In the genomic region with DNA sequence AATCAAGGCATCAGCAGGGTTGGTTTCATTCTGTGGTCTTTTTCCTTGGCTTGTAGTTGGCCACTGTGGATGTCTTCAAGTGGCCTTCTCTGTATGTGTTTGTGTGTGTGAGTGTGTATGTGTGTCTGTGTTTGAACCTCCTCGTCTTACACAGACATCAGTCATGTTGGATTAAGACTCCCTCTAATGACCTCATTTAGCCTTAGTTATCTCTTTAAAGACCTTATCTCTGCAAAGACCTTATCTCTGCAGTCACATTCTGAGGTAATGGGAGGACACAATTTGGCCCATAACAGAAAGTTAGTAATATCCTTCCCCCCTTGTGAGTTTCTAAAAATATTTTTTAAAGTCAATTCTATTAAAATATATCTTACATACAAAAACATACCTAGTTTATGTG, we compare ENCODE assay signal across 26 cellular contexts.
"Had no signal": no experiment of that assay in that cellular context is flagged by ENCODE, and none has a peak within 500 bp of the region (broad histone marks: within the 10 kb centered on the region; RNA-seq: fewer than 3 reads in every experiment).

No MANE protein-coding gene starts in this region.

- H3K27me3 ChIP-seq: left lung, ovary, right atrium auricular region, right lobe of liver, suprapubic skin, tibial artery, upper lobe of right lung had no signal

- ATAC-seq: left colon; left lung; mucosa of descending colon; naive thymus-derived CD4-positive, alpha-beta T cell; right lobe of liver; upper lobe of right lung had no signal

- H3K9me3 Mint-ChIP-seq: immature natural killer cell; natural killer cell treated with Interleukin-12 subunit alpha and Interleukin-12 subunit beta and Interleukin-15 and Interleukin-18, amount 100 ng/mL, for 72 hours; stimulated activated effector memory CD8-positive, alpha-beta T cell treated with anti-CD3 and anti-CD28 coated beads, Interleukin-12 subunit alpha, Interleukin-12 subunit beta, amount 100 ng/mL, for 72 hours; stimulated activated naive CD8-positive, alpha-beta T cell treated with anti-CD3 and anti-CD28 coated beads, Interleukin-15, Interleukin-2, amounts not matched to agents 100 ng/mL and 50 ng/mL, for 24 hours had no signal

- H3K4me3 ChIP-seq: left lung, lung, mucosa of descending colon, ovary, right atrium auricular region, right lobe of liver, smooth muscle cell, suprapubic skin, thoracic aorta, tibial artery, upper lobe of right lung had no signal

- FAIRE-seq: islet of Langerhans, kidney, urothelium cell line had no signal

- H3K27ac ChIP-seq: left lung, ovary, right atrium auricular region, right lobe of liver, suprapubic skin, thoracic aorta, tibial artery, upper lobe of right lung had no signal

- H3K36me3 Mint-ChIP-seq: immature natural killer cell; naive thymus-derived CD4-positive, alpha-beta T cell; natural killer cell treated with Interleukin-12 subunit alpha and Interleukin-12 subunit beta and Interleukin-15 and Interleukin-18, amount 100 ng/mL, for 72 hours; stimulated activated effector memory CD8-positive, alpha-beta T cell treated with anti-CD3 and anti-CD28 coated beads, Interleukin-12 subunit alpha, Interleukin-12 subunit beta, amount 100 ng/mL, for 72 hours had no signal

- H3K27me3 Mint-ChIP-seq: progenitor cell of endocrine pancreas had no signal

- DNase-seq: hippocampal formation; immature natural killer cell; kidney; left colon; left lung; midbrain; mucosa of descending colon; naive thymus-derived CD4-positive, alpha-beta T cell; ovary; right lobe of liver; stimulated activated CD4-positive, alpha-beta T cell treated with anti-CD3 and anti-CD28 coated beads, Interleukin-1b, Interleukin-23, amount 100 ng/mL, for 48 hours; stimulated activated CD4-positive, alpha-beta T cell treated with anti-CD3 and anti-CD28 coated beads, Interleukin-4, amount 100 ng/mL, for 1 hour; stimulated activated naive CD4-positive, alpha-beta T cell; tibial artery; upper lobe of right lung had no signal

- H3K36me3 ChIP-seq: left lung, ovary, right atrium auricular region, right lobe of liver, suprapubic skin, thoracic aorta, tibial artery, upper lobe of right lung had no signal

- H3K27ac Mint-ChIP-seq: immature natural killer cell; naive thymus-derived CD4-positive, alpha-beta T cell; natural killer cell treated with Interleukin-12 subunit alpha and Interleukin-12 subunit beta and Interleukin-15 and Interleukin-18, amount 100 ng/mL, for 72 hours; progenitor cell of endocrine pancreas; stimulated activated effector memory CD8-positive, alpha-beta T cell treated with anti-CD3 and anti-CD28 coated beads, Interleukin-12 subunit alpha, Interleukin-12 subunit beta, amount 100 ng/mL, for 72 hours; stimulated activated naive CD8-positive, alpha-beta T cell treated with anti-CD3 and anti-CD28 coated beads, Interleukin-15, Interleukin-2, amounts not matched to agents 100 ng/mL and 50 ng/mL, for 24 hours had no signal

- H3K4me3 Mint-ChIP-seq: immature natural killer cell; naive thymus-derived CD4-positive, alpha-beta T cell; natural killer cell treated with Interleukin-12 subunit alpha and Interleukin-12 subunit beta and Interleukin-15 and Interleukin-18, amount 100 ng/mL, for 72 hours; stimulated activated effector memory CD8-positive, alpha-beta T cell treated with anti-CD3 and anti-CD28 coated beads, Interleukin-12 subunit alpha, Interleukin-12 subunit beta, amount 100 ng/mL, for 72 hours; stimulated activated naive CD8-positive, alpha-beta T cell treated with anti-CD3 and anti-CD28 coated beads, Interleukin-15, Interleukin-2, amounts not matched to agents 100 ng/mL and 50 ng/mL, for 24 hours had no signal

- H3K4me1 Mint-ChIP-seq: stimulated activated effector memory CD8-positive, alpha-beta T cell treated with anti-CD3 and anti-CD28 coated beads, Interleukin-12 subunit alpha, Interleukin-12 subunit beta, amount 100 ng/mL, for 72 hours had no signal

- H3K4me1 ChIP-seq: left lung, right atrium auricular region, right lobe of liver, suprapubic skin, tibial artery, upper lobe of right lung had no signal

- H3K4me2 ChIP-seq: smooth muscle cell had no signal
